ENCODE assay signal across 1 cellular context in the genomic region with DNA sequence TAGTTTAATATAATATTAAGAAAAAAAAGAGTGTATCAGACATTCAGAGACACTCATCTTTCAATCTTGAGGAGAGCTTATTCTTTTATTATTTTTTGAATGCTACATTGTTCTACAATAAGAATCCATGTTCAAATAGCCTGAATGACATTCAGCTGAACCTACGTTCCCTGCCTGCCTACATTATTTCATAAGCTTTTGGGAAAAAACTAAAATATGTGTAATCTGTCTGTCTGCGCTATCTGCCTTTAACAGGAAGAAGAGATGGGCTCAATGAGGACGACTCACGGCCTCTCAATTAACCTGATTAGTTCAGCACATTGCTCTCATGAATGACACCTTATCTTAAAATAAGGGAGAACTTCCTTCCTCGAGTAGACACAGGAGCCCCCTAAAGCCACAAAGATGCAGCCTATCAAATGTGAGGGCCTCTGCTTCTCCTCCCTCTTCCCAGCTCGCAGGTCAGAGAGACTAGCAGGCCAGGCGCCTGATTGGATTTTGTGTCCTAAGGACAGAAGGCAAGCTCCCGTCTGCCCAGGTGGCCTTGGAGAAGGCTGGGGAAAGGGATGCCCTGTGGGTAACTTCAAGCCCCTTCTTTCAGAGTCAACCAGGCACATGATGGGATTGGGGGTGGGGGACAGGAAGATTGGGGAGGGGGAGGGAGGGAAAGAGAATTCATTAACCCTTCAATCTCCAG.
TF ChIP-seq lines count a peak whose summit lies in the region.

No MANE protein-coding gene starts in this region.

TF ChIP-seq in HepG2, 621 proteins besides CTCF, POLR2A, EP300 and RAD21 (continued from another document):
- TF ChIP-seq THAP9 (CRISPR knock-in tag; IDR thresholded peaks at IDR 0.05; ENCODE audit: borderline replicate concordance): no peak
- no peak for TF ChIP-seq NBN (conservative IDR thresholded peaks at IDR 0.05)
- no peak for TF ChIP-seq THAP7 (CRISPR knock-in tag; IDR thresholded peaks at IDR 0.05)
- TF ChIP-seq, protein P1, sequence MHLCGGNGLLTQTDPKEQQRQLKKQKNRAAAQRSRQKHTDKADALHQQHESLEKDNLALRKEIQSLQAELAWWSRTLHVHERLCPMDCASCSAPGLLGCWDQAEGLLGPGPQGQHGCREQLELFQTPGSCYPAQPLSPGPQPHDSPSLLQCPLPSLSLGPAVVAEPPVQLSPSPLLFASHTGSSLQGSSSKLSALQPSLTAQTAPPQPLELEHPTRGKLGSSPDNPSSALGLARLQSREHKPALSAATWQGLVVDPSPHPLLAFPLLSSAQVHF (CRISPR knock-in tag; IDR thresholded peaks at IDR 0.05): no peak
- no peak for TF ChIP-seq ELF3 (CRISPR knock-in tag; IDR thresholded peaks at IDR 0.05)
- TF ChIP-seq CCAR2 (optimal IDR thresholded peaks at IDR 0.05; ENCODE audit: low read depth, low read length): no peak
- no peak for TF ChIP-seq ZBTB42 (CRISPR knock-in tag; IDR thresholded peaks at IDR 0.05)
